Comparison of ENCODE assay signal across 11 cellular contexts in the genomic region with DNA sequence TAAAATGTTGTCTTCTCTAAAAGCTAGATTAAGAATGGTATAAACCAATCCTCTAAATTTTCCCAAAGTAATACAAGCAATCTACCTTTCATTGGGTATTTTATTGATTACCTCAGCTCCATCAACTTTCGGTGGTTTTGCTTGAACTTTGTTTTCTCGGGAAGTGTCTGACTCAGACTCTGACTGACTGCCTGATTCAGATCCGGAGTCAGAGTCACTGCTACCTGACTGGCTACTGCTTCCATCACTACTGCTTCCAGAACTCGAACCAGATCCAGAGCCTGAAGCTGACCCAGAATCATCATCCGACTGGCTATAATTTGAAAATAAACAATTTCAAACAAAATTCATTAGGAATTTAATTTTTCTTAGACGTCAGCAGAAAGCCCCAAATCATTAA. TPM values are rescaled to one million over a fixed set of nuclear protein-coding genes. Genes with fewer than 3 reads are reported as not detected.
DNase-seq lines count a peak whose midpoint lies in the region; ATAC-seq lines count a peak whose summit lies in the region.
"Had no signal": no experiment of that assay in that cellular context is flagged by ENCODE, and none has a peak within 500 bp of the region (broad histone marks: within the 10 kb centered on the region; RNA-seq: fewer than 3 reads in every experiment).

No MANE protein-coding gene starts in this region.

- intact Hi-C loops in activated CD4-positive, alpha-beta T cell treated with anti-CD3 and anti-CD28 coated beads for 36 hours (cut with DNase I, micrococcal nuclease), result loop anchor here in 1 of 2 experiments (5.0 kb wide), 1 partner anchor 37 kb away; no protein-coding TSS in a partner anchor
- intact Hi-C loops in activated T-helper 2 cell treated with anti-CD3 and anti-CD28 coated beads, Interferon-gamma antibody, Interleukin-2, Interleukin-4, amounts not matched to agents 10 μg/mL and 5 μg/mL and 100 μg/mL, durations not matched to agents 14 hours and 24 hours and 36 hours (cut with micrococcal nuclease), result loop anchor here (5.0 kb wide), 1 partner anchor 37 kb away; no protein-coding TSS in a partner anchor

- H3K4me3 Mint-ChIP-seq in activated CD4-positive, alpha-beta T cell treated with anti-CD3 and anti-CD28 coated beads for 36 hours, result no peak overlapping the region
- no peak overlapping the region for H3K4me3 Mint-ChIP-seq in activated T-helper 2 cell treated with anti-CD3 and anti-CD28 coated beads, Interferon-gamma antibody, Interleukin-2, Interleukin-4, amounts not matched to agents 10 μg/mL and 5 μg/mL and 100 μg/mL, durations not matched to agents 14 hours and 24 hours and 36 hours (ENCODE audit: low read depth)
- H3K4me3 Mint-ChIP-seq: dendritic cell treated with granulocyte-macrophage colony-stimulating factor and Interleukin-4, amounts not matched to agents 40 ng/mL and 50 ng/mL, for 4 days; naive thymus-derived CD8-positive, alpha-beta T cell had no signal

- peak; percentile 72 for ATAC-seq in activated CD4-positive, alpha-beta T cell treated with anti-CD3 and anti-CD28 coated beads for 36 hours
- no peak for ATAC-seq in HG03442 (IDR thresholded peaks at IDR 0.05; ENCODE audit: unreplicated experiment)
- no peak for ATAC-seq in HG03439 (IDR thresholded peaks at IDR 0.05; ENCODE audit: unreplicated experiment)
- ATAC-seq: naive thymus-derived CD8-positive, alpha-beta T cell had no signal

- POLR2A ChIA-PET in activated CD4-positive, alpha-beta T cell treated with anti-CD3 and anti-CD28 coated beads for 36 hours (lab: Charles Lee), result no interaction called here

- H3K4me1 Mint-ChIP-seq in activated CD4-positive, alpha-beta T cell treated with anti-CD3 and anti-CD28 coated beads for 36 hours, result peaks cover 49% of the 10 kb centered on the region
- H3K4me1 Mint-ChIP-seq in activated T-helper 2 cell treated with anti-CD3 and anti-CD28 coated beads, Interferon-gamma antibody, Interleukin-2, Interleukin-4, amounts not matched to agents 10 μg/mL and 5 μg/mL and 100 μg/mL, durations not matched to agents 14 hours and 24 hours and 36 hours (ENCODE audit: low read depth), result peaks cover 39% of the 10 kb centered on the region

- no peaks in the 10 kb centered on the region for H3K9me3 Mint-ChIP-seq in activated CD4-positive, alpha-beta T cell treated with anti-CD3 and anti-CD28 coated beads for 36 hours (ENCODE audit: low read depth)
- no peaks in the 10 kb centered on the region for H3K9me3 Mint-ChIP-seq in activated T-helper 2 cell treated with anti-CD3 and anti-CD28 coated beads, Interferon-gamma antibody, Interleukin-2, Interleukin-4, amounts not matched to agents 10 μg/mL and 5 μg/mL and 100 μg/mL, durations not matched to agents 14 hours and 24 hours and 36 hours
- H3K9me3 Mint-ChIP-seq: dendritic cell treated with granulocyte-macrophage colony-stimulating factor and Interleukin-4, amounts not matched to agents 40 ng/mL and 50 ng/mL, for 4 days; naive thymus-derived CD8-positive, alpha-beta T cell had no signal

- CTCF ChIA-PET in activated CD4-positive, alpha-beta T cell treated with anti-CD3 and anti-CD28 coated beads for 36 hours (lab: Charles Lee), result interaction anchor here (0.6 to 2.5 kb wide), 22 partner anchors 10 to 774 kb away, joined by 3 to 42 read pairs (median 3); no protein-coding TSS in a partner anchor

- peak; percentile 31 for DNase-seq in activated CD4-positive, alpha-beta T cell treated with anti-CD3 and anti-CD28 coated beads for 36 hours
- no peak for DNase-seq in activated CD4-positive, alpha-beta T cell treated with anti-CD3 and anti-CD28 coated beads for 1 hour
- DNase-seq in HT1080 (ENCODE audit: low read depth) (peak; percentile 69), iris pigment epithelial cell (ENCODE audit: low read depth) (peak; percentile 70), NCI-H1048 (lab: John Stamatoyannopoulos, UW) (no peak)
- no peak for DNase-seq in activated T-helper 2 cell treated with anti-CD3 and anti-CD28 coated beads, Interferon-gamma antibody, Interleukin-2, Interleukin-4, amounts not matched to agents 10 μg/mL and 5 μg/mL and 100 μg/mL, durations not matched to agents 14 hours and 24 hours and 36 hours (ENCODE audit: low spot score)
- DNase-seq: 8988T; naive thymus-derived CD8-positive, alpha-beta T cell had no signal

- peak overlapping the region; percentile 51 for H3K27ac Mint-ChIP-seq in activated CD4-positive, alpha-beta T cell treated with anti-CD3 and anti-CD28 coated beads for 36 hours
- peak overlapping the region; percentile 25 for H3K27ac Mint-ChIP-seq in activated T-helper 2 cell treated with anti-CD3 and anti-CD28 coated beads, Interferon-gamma antibody, Interleukin-2, Interleukin-4, amounts not matched to agents 10 μg/mL and 5 μg/mL and 100 μg/mL, durations not matched to agents 14 hours and 24 hours and 36 hours
- H3K27ac Mint-ChIP-seq: dendritic cell treated with granulocyte-macrophage colony-stimulating factor and Interleukin-4, amounts not matched to agents 40 ng/mL and 50 ng/mL, for 4 days had no signal

- no peaks in the 10 kb centered on the region for H3K27me3 Mint-ChIP-seq in activated CD4-positive, alpha-beta T cell treated with anti-CD3 and anti-CD28 coated beads for 36 hours
- H3K27me3 Mint-ChIP-seq in activated T-helper 2 cell treated with anti-CD3 and anti-CD28 coated beads, Interferon-gamma antibody, Interleukin-2, Interleukin-4, amounts not matched to agents 10 μg/mL and 5 μg/mL and 100 μg/mL, durations not matched to agents 14 hours and 24 hours and 36 hours (ENCODE audit: low read depth), result no peaks in the 10 kb centered on the region
- H3K27me3 Mint-ChIP-seq: dendritic cell treated with granulocyte-macrophage colony-stimulating factor and Interleukin-4, amounts not matched to agents 40 ng/mL and 50 ng/mL, for 4 days; naive thymus-derived CD8-positive, alpha-beta T cell had no signal

- peaks cover 38% of the 10 kb centered on the region for H3K36me3 Mint-ChIP-seq in activated CD4-positive, alpha-beta T cell treated with anti-CD3 and anti-CD28 coated beads for 36 hours (ENCODE audit: low read depth)
- peaks cover 46% of the 10 kb centered on the region for H3K36me3 Mint-ChIP-seq in activated T-helper 2 cell treated with anti-CD3 and anti-CD28 coated beads, Interferon-gamma antibody, Interleukin-2, Interleukin-4, amounts not matched to agents 10 μg/mL and 5 μg/mL and 100 μg/mL, durations not matched to agents 14 hours and 24 hours and 36 hours (ENCODE audit: low read depth)

RNA-seq across cellular contexts. Expression of gene CHD1, which starts 24.0 kb away (rescaled TPM):
- 10 to 100 TPM; 50.8 to 75.5 TPM for total RNA-seq in activated CD4-positive, alpha-beta T cell treated with anti-CD3 and anti-CD28 coated beads for 36 hours
- total RNA-seq in HT1080 (2014; rRNA removed; shearing (Covaris generic)), result 50.1 and 54.6 TPM in 2 replicates
- 17.0 and 29.6 TPM in 2 replicates for polyA plus RNA-seq in HT1080 (2015; cell fraction: cytosol; rRNA removed)
- polyA plus RNA-seq in HT1080 (2015; cell fraction: nucleus; rRNA removed), result 91.5 and 96.2 TPM in 2 replicates
- total RNA-seq in activated T-helper 2 cell treated with anti-CD3 and anti-CD28 coated beads, Interferon-gamma antibody, Interleukin-2, Interleukin-4, amounts not matched to agents 10 μg/mL and 5 μg/mL and 100 μg/mL, durations not matched to agents 14 hours and 24 hours and 36 hours, result 67.6 and 72.1 TPM in 2 replicates

Comparison
In these comparisons a context has a peak if more than half of its experiments do, and no peak if none do; other contexts are left out.
1. DNase-seq: peak in activated CD4-positive, alpha-beta T cell treated with anti-CD3 and anti-CD28 coated beads for 36 hours (single experiment), HT1080 (single experiment) and iris pigment epithelial cell (single experiment); none in activated CD4-positive, alpha-beta T cell treated with anti-CD3 and anti-CD28 coated beads for 1 hour (single experiment), activated T-helper 2 cell treated with anti-CD3 and anti-CD28 coated beads, Interferon-gamma antibody, Interleukin-2, Interleukin-4, amounts not matched to agents 10 μg/mL and 5 μg/mL and 100 μg/mL, durations not matched to agents 14 hours and 24 hours and 36 hours (single experiment) and NCI-H1048 (single experiment).